In the genomic region with DNA sequence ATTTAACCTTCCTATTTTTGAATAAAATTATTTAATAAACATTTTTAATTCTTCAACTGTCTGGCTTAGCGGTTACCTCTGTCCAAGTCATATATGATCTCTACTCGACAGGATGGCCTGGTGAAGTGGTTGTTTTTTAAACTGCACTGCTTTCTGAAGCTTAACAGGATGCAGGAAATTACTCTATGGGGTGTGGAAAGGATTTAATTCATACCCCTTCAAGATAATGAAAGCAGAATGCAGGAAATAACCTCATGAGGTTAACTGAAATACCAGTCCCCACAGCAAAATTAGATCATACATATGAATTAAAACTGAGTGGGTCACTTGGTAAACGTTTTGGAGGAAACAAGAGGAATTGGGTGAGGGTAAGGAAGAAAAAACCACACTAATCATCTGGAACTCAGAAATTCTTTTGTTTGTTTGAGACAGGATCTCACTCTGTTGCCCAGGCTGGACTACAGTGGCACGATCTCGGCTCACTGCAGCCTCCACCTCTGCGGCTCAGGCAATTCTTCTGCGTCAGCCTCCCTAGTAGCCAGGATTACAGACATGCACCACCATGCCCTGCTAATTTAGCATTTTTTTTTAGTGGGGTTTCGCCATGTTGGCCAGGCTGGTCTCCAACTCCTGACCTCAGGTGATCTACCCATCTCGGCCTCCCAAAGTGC, we compare ENCODE assay signal across 11 cellular contexts. TPM values are rescaled to one million over a fixed set of nuclear protein-coding genes. Genes with fewer than 3 reads are reported as not detected.
A peak's percentile ranks its signal among the peaks of the same experiment; 100 is the strongest.
DNase-seq lines count a peak whose midpoint lies in the region; ATAC-seq, FAIRE-seq and TF ChIP-seq lines count a peak whose summit lies in the region.
"Had no signal": no experiment of that assay in that cellular context is flagged by ENCODE, and none has a peak within 500 bp of the region (broad histone marks: within the 10 kb centered on the region; RNA-seq: fewer than 3 reads in every experiment).

No MANE protein-coding gene starts in this region.

- DNase-seq in Right ventricle myocardium superior, result no peak
- DNase-seq in cardiac septum (ENCODE audit: low spot score), result no peak
- DNase-seq in astrocyte (ENCODE audit: low read depth), result peak; percentile 78
- no peak for DNase-seq in left lung
- no peak for DNase-seq in islet precursor cell

- ATAC-seq in Right ventricle myocardium superior (ENCODE audit: poor library complexity), result peak; percentile 18
- ATAC-seq in left lung, result peak; percentile 19
- no peak for ATAC-seq in HG03045 (IDR thresholded peaks at IDR 0.05; ENCODE audit: unreplicated experiment)
- ATAC-seq in GM21619 (IDR thresholded peaks at IDR 0.05; ENCODE audit: unreplicated experiment), result no peak
- ATAC-seq in GM19467 (IDR thresholded peaks at IDR 0.05; ENCODE audit: unreplicated experiment), result no peak
- ATAC-seq: K562 had no signal

- H3K4me3 ChIP-seq in astrocyte (ENCODE audit: insufficient read depth, low read depth, low read length) (no peak overlapping the region), left lung (no peak overlapping the region)
- H3K4me3 ChIP-seq: K562 had no signal

- H3K9me3 ChIP-seq in astrocyte (ENCODE audit: insufficient read depth, low read depth, low read length) (no peaks in the 10 kb centered on the region), left lung (peaks cover 0 to 18% of the 10 kb centered on the region in 2 donors)

- H3K27ac ChIP-seq in astrocyte (ENCODE audit: low read depth, low read length), result peak overlapping the region; percentile 71
- H3K27ac ChIP-seq in left lung, result peak overlapping the region; percentile 26 to 61
- H3K27ac ChIP-seq: C4-2B had no signal

- TF ChIP-seq CTCF in astrocyte (IDR thresholded peaks at IDR 0.05; ENCODE audit: insufficient read depth, low read depth, low read length), result no peak
- no peak for TF ChIP-seq CTCF in left lung (IDR thresholded peaks at IDR 0.05)

- H3K36me3 ChIP-seq in astrocyte (ENCODE audit: insufficient read depth, low read length) (peaks cover 9% of the 10 kb centered on the region), left lung (peaks cover 0 to 28% of the 10 kb centered on the region in 2 donors)

- peak overlapping the region; percentile 96 for H3K27ac Mint-ChIP-seq in astrocyte (ENCODE audit: unreplicated experiment)

- no peaks in the 10 kb centered on the region for H3K27me3 Mint-ChIP-seq in astrocyte (ENCODE audit: low read depth, unreplicated experiment)

- intact Hi-C loops in Right ventricle myocardium superior (cut with DNase I) (no loop called here), cardiac septum (cut with DNase I) (loop anchor here (5.0 kb wide), 1 partner anchor 116 kb away; a partner anchor contains a TSS), left lung (cut with DNase I) (no loop called here)

- H3K4me3 Mint-ChIP-seq in astrocyte (ENCODE audit: unreplicated experiment), result peak overlapping the region; percentile 25

- H3K27me3 ChIP-seq in astrocyte (ENCODE audit: insufficient read depth, low read length) (no peaks in the 10 kb centered on the region), left lung (no peaks in the 10 kb centered on the region)

- H3K36me3 Mint-ChIP-seq in astrocyte (ENCODE audit: low read depth, unreplicated experiment), result peaks cover 30% of the 10 kb centered on the region

- FAIRE-seq in astrocyte (lab: Jason Lieb, UNC), result no peak
- FAIRE-seq: endometrium, K562 had no signal

- peak overlapping the region; percentile 36 for H3K9ac ChIP-seq in astrocyte (ENCODE audit: low read length)

- peaks cover 13% of the 10 kb centered on the region for H3K4me1 ChIP-seq in astrocyte (ENCODE audit: insufficient read depth, low read length)
- H3K4me1 ChIP-seq in left lung, result no peaks in the 10 kb centered on the region

- H3K9me3 Mint-ChIP-seq in astrocyte (ENCODE audit: unreplicated experiment), result peaks cover 10% of the 10 kb centered on the region

- H3K4me2 ChIP-seq in astrocyte (ENCODE audit: low read length), result peak overlapping the region; percentile 54

- H3K4me1 Mint-ChIP-seq in astrocyte (ENCODE audit: low read depth, unreplicated experiment), result peaks cover 17% of the 10 kb centered on the region

- H2AFZ ChIP-seq in astrocyte (ENCODE audit: low read depth, low read length), result no peak overlapping the region

- H3K79me2 ChIP-seq in astrocyte (ENCODE audit: insufficient read depth, low read length), result peaks cover 9% of the 10 kb centered on the region

- no peaks in the 10 kb centered on the region for H4K20me1 ChIP-seq in astrocyte (ENCODE audit: insufficient read depth, low read length)

RNA-seq across cellular contexts. Expression of a gene that starts 50.1 kb away (rescaled TPM):
- 9.8 TPM for total RNA-seq in Right ventricle myocardium superior
- 12.7 TPM for total RNA-seq in cardiac septum
- total RNA-seq in astrocyte, result 3.8 and 5.0 TPM in 2 replicates
- total RNA-seq in left lung, result 1 to 10 TPM; 7.9 to 8.2 TPM

Comparison
In these comparisons a context has a peak if more than half of its experiments do, and no peak if none do; other contexts are left out.
1. ATAC-seq: peak in Right ventricle myocardium superior (single experiment) and left lung (single experiment); none in HG03045 (single experiment), GM21619 (single experiment) and GM19467 (single experiment).